ENCODE assay signal across 9 cellular contexts in the genomic region with DNA sequence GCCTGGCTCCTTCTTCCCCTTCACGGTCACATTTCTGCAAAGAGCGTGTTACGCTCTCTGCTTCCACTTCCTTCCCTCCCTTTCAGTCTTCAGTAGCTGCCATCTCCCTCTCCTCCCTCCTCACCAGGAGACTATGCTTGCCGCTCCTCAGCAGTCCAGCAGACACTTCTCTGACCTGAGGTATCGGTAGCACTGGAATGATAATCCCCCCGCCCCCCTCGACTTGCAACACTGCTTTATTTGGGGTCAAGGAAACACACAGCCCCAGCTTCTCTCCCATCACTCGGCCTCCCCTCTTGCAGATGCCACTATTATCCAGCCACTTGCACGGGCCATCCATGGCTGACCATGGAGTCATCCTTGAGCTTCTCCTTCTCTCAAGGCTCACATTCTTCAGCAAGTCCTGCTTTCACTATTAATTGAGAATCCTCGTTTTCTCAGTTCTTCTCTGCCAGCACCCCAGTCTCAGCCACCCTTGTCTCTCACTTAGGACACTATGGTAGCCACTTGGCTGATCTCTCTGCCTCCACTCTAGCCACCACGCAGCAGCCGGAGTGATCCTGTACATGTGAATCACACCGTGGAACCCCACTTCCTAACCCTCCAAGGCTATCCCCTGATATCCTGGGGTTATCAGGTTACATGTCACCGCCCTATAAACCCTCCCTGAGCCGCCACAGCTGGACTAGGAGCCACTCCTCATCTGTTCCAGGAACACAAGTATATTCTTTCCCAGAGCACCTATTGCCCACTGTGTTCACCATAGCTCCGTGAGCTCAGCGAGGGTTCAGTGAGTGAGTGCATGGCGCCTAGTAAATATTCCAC. TPM values are rescaled to one million over a fixed set of nuclear protein-coding genes. Genes with fewer than 3 reads are reported as not detected.
DNase-seq lines count a peak whose midpoint lies in the region; ATAC-seq and TF ChIP-seq lines count a peak whose summit lies in the region.
"Had no signal": no experiment of that assay in that cellular context is flagged by ENCODE, and none has a peak within 500 bp of the region (broad histone marks: within the 10 kb centered on the region; RNA-seq: fewer than 3 reads in every experiment).

No MANE protein-coding gene starts in this region.

- H3K27ac ChIP-seq in CD4-positive, alpha-beta T cell (ENCODE audit: low read depth, low read length), result peak overlapping the region; percentile 88
- H3K27ac ChIP-seq in esophagus squamous epithelium, result peak overlapping the region; percentile 93 to 98 (median 97)
- H3K27ac ChIP-seq: SK-N-MC had no signal

- peak overlapping the region; percentile 38 for H2AFZ ChIP-seq in neuron (ENCODE audit: low read depth, low read length)

- no peak for TF ChIP-seq POLR2A in esophagus squamous epithelium (IDR thresholded peaks at IDR 0.05)

- H3K36me3 ChIP-seq in esophagus squamous epithelium (no peaks in the 10 kb centered on the region), neuron (ENCODE audit: insufficient read depth, low read length) (no peaks in the 10 kb centered on the region)

- peak; percentile 21 for ATAC-seq in CD4-positive, alpha-beta T cell (ENCODE audit: poor library complexity)
- peak; percentile 17 for ATAC-seq in GM19035 (IDR thresholded peaks at IDR 0.05; ENCODE audit: unreplicated experiment)

- H3K27me3 ChIP-seq in CD4-positive, alpha-beta T cell (ENCODE audit: control insufficient read depth, insufficient read depth, low read length), result no peaks in the 10 kb centered on the region
- H3K27me3 ChIP-seq in esophagus squamous epithelium (no peaks in the 10 kb centered on the region), neuron (ENCODE audit: insufficient read depth, low read length) (peaks cover 5% of the 10 kb centered on the region)

- H3K4me3 Mint-ChIP-seq in CD4-positive, alpha-beta T cell, result peak overlapping the region; percentile 93
- peak overlapping the region; percentile 96 for H3K4me3 Mint-ChIP-seq in activated CD4-positive, alpha-beta T cell treated with anti-CD3 and anti-CD28 coated beads, Interleukin-2, amount 10 ng/mL, durations not matched to agents 7 days and 5 days

- peak overlapping the region; percentile 96 for H3K27ac Mint-ChIP-seq in CD4-positive, alpha-beta T cell
- H3K27ac Mint-ChIP-seq in activated CD4-positive, alpha-beta T cell treated with anti-CD3 and anti-CD28 coated beads, Interleukin-2, amount 10 ng/mL, durations not matched to agents 7 days and 5 days, result peak overlapping the region; percentile 99

- intact Hi-C loops in CD4-positive, alpha-beta T cell (cut with DNase I, micrococcal nuclease), result loop anchor here (1.0 to 10.0 kb wide), 10 partner anchors 119 to 1133 kb away; partner anchors contain the start of genes EAF2 (in 1 of the 2), FAM162A (in 1 of the 2), HACD2 (in 1 of the 2) and HCLS1 (in 1 of the 2)
- intact Hi-C loops in esophagus squamous epithelium (cut with DNase I), result loop anchor here (5.0 to 10.0 kb wide), 3 partner anchors 115 to 285 kb away; partner anchors contain the start of genes DTX3L, HSPBAP1, PARP9 and SLC49A4

- H3K4me1 ChIP-seq in esophagus squamous epithelium, result peaks cover 18 to 51% (median 22%) of the 10 kb centered on the region in 3 donors
- peaks cover 4% of the 10 kb centered on the region for H3K4me1 ChIP-seq in neuron (ENCODE audit: insufficient read depth, low read length)

- H3K36me3 Mint-ChIP-seq in CD4-positive, alpha-beta T cell (ENCODE audit: low read depth), result peaks cover 19% of the 10 kb centered on the region
- peaks cover 38% of the 10 kb centered on the region for H3K36me3 Mint-ChIP-seq in activated CD4-positive, alpha-beta T cell treated with anti-CD3 and anti-CD28 coated beads, Interleukin-2, amount 10 ng/mL, durations not matched to agents 7 days and 5 days (ENCODE audit: low read depth)

- WGBS in esophagus squamous epithelium, 2 donors, result 13 to 22% methylated on average over 17 to 18 of the region's 18 CpGs

- H3K27me3 Mint-ChIP-seq in CD4-positive, alpha-beta T cell, result no peaks in the 10 kb centered on the region
- no peaks in the 10 kb centered on the region for H3K27me3 Mint-ChIP-seq in activated CD4-positive, alpha-beta T cell treated with anti-CD3 and anti-CD28 coated beads, Interleukin-2, amount 10 ng/mL, durations not matched to agents 7 days and 5 days

- CTCF ChIA-PET in CD4-positive, alpha-beta T cell (lab: Charles Lee), result interaction anchor here (0.6 to 3.2 kb wide), 18 partner anchors 8 to 1133 kb away, joined by 3 to 45 read pairs (median 5); partner anchors contain the start of genes DTX3L, FAM162A, KPNA1 and PARP9
- CTCF ChIA-PET in activated CD4-positive, alpha-beta T cell treated with anti-CD3 and anti-CD28 coated beads, Interleukin-2, amount 10 ng/mL, durations not matched to agents 7 days and 5 days (lab: Charles Lee), result interaction anchor here (0.6 to 4.7 kb wide), 33 partner anchors 10 to 1133 kb away, joined by 3 to 107 read pairs (median 4); partner anchors contain the start of genes DTX3L, FAM162A, PARP15 and PARP9

- H3K4me1 Mint-ChIP-seq in CD4-positive, alpha-beta T cell (ENCODE audit: low read depth), result peaks cover 58% of the 10 kb centered on the region
- H3K4me1 Mint-ChIP-seq in activated CD4-positive, alpha-beta T cell treated with anti-CD3 and anti-CD28 coated beads, Interleukin-2, amount 10 ng/mL, durations not matched to agents 7 days and 5 days, result peaks cover 59% of the 10 kb centered on the region

- POLR2A ChIA-PET in CD4-positive, alpha-beta T cell (lab: Charles Lee), result interaction anchor here (0.7 to 5.3 kb wide), 16 partner anchors 56 to 1134 kb away, joined by 3 to 94 read pairs (median 5); partner anchors contain the start of genes DTX3L, FAM162A, HSPBAP1 and KPNA1
- POLR2A ChIA-PET in activated CD4-positive, alpha-beta T cell treated with anti-CD3 and anti-CD28 coated beads, Interleukin-2, amount 10 ng/mL, durations not matched to agents 7 days and 5 days (lab: Charles Lee), result interaction anchor here (0.6 to 1.2 kb wide), 3 partner anchors 108 to 263 kb away, joined by 3 to 4 read pairs (median 3); partner anchors contain the start of genes DTX3L, PARP9 and WDR5B

- peak in 2 of 10 experiments; percentile 2 to 39 for DNase-seq in CD4-positive, alpha-beta T cell
- no peak for DNase-seq in Jurkat, Clone E6-1 (ENCODE audit: low read depth, low spot score)
- DNase-seq in activated CD4-positive, alpha-beta T cell treated with anti-CD3 and anti-CD28 coated beads, Interleukin-2, amount 10 ng/mL, durations not matched to agents 7 days and 5 days, result peak; percentile 21
- no peak for DNase-seq in esophagus squamous epithelium (lab: John Stamatoyannopoulos, UW)
- DNase-seq in NCI-H1048 (lab: John Stamatoyannopoulos, UW), result no peak
- no peak for DNase-seq in GF-D8 (lab: John Stamatoyannopoulos, UW)

- H3K9me3 Mint-ChIP-seq in CD4-positive, alpha-beta T cell, result no peaks in the 10 kb centered on the region
- peaks cover 6% of the 10 kb centered on the region for H3K9me3 Mint-ChIP-seq in activated CD4-positive, alpha-beta T cell treated with anti-CD3 and anti-CD28 coated beads, Interleukin-2, amount 10 ng/mL, durations not matched to agents 7 days and 5 days

- no peaks in the 10 kb centered on the region for H3K9me3 ChIP-seq in CD4-positive, alpha-beta T cell (ENCODE audit: control insufficient read depth, low read length)
- H3K9me3 ChIP-seq in esophagus squamous epithelium (no peaks in the 10 kb centered on the region), neuron (ENCODE audit: low read length) (no peaks in the 10 kb centered on the region)

- peak overlapping the region; percentile 75 for H3K4me3 ChIP-seq in Jurkat, Clone E6-1 (ENCODE audit: low read length)
- H3K4me3 ChIP-seq in esophagus squamous epithelium (peak overlapping the region; percentile 73 to 97 (median 84)), neuron (ENCODE audit: low read length) (peak overlapping the region; percentile 27)
- H3K4me3 ChIP-seq: SK-N-MC had no signal

- peak; percentile 11 for TF ChIP-seq CTCF in CD4-positive, alpha-beta T cell (IDR thresholded peaks at IDR 0.05)
- no peak for TF ChIP-seq CTCF in esophagus squamous epithelium (IDR thresholded peaks at IDR 0.05)

RNA-seq across cellular contexts. Expression of gene PARP14, which starts 1.0 kb away (rescaled TPM):
- total RNA-seq in CD4-positive, alpha-beta T cell, result 10 to 100 TPM; 29.0 to 31.6 TPM
- 7.3 TPM for polyA plus RNA-seq in Jurkat, Clone E6-1 (2012; ENCODE audit: insufficient read depth, insufficient read length)
- total RNA-seq in activated CD4-positive, alpha-beta T cell treated with anti-CD3 and anti-CD28 coated beads, Interleukin-2, amount 10 ng/mL, durations not matched to agents 7 days and 5 days, result 100 to 1,000 TPM; 147 to 158 TPM
- total RNA-seq in esophagus squamous epithelium, result 10 to 100 TPM in 3 of 4 donors, 1 to 10 TPM in 1; 9.5 to 34.1 (median 22.9) TPM

Comparison
In these comparisons a context has a peak if more than half of its experiments do, and no peak if none do; other contexts are left out.
1. H3K4me3 ChIP-seq: peak in every context shown above with its lines; median percentile 84 in esophagus squamous epithelium; 75 in Jurkat, Clone E6-1; 27 in neuron.
2. RNA of gene PARP14, which starts 1.0 kb away (total RNA-seq): 147 to 158 TPM in activated CD4-positive, alpha-beta T cell treated with anti-CD3 and anti-CD28 coated beads, Interleukin-2, amount 10 ng/mL, durations not matched to agents 7 days and 5 days; 29.0 to 31.6 TPM in CD4-positive, alpha-beta T cell and 9.5 to 34.1 TPM in esophagus squamous epithelium; every median in the first group is over 4 times any median in the second.